23 cellular contexts compared by ENCODE assay signal in genomic region chr15:70754862-70755261, GRCh38.
"Had no signal": no experiment of that assay in that cellular context is flagged by ENCODE, and none has a peak within 500 bp of the region (broad histone marks: within the 10 kb centered on the region; RNA-seq: fewer than 3 reads in every experiment).

No MANE protein-coding gene starts in this region.

- H3K27me3 ChIP-seq: colonic mucosa, esophagus muscularis mucosa, heart right ventricle, ovary, sigmoid colon, thyroid gland, uterus had no signal

- H3K36me3 ChIP-seq: colonic mucosa, esophagus muscularis mucosa, lower lobe of right lung, ovary, sigmoid colon, thyroid gland, uterus had no signal

- H3K36me3 Mint-ChIP-seq: activated naive CD4-positive, alpha-beta T cell treated with anti-CD3 and anti-CD28 coated beads, Interleukin-2, amount 50 U/mL, for 72 hours had no signal

- H3K9me3 ChIP-seq: colonic mucosa, esophagus muscularis mucosa, heart right ventricle, lower lobe of right lung, ovary, sigmoid colon, thyroid gland, uterus had no signal

- ATAC-seq: activated CD8-positive, alpha-beta T cell treated with anti-CD3 and anti-CD28 coated beads, Interleukin-2, amount 10 ng/mL, durations not matched to agents 7 days and 5 days; activated naive CD4-positive, alpha-beta T cell treated with anti-CD3 and anti-CD28 coated beads, Interleukin-2, amount 50 U/mL, for 72 hours; activated T-cell treated with anti-CD3 and anti-CD28 coated beads, Interleukin-2, amount 50 U/mL, for 72 hours; heart right ventricle; left cardiac atrium; lower lobe of right lung had no signal

- H3K4me1 ChIP-seq: colonic mucosa had no signal

- DNase-seq: activated B cell treated with CpG ODN at 0.5 μM for 24 hours; activated CD4-positive, alpha-beta T cell treated with anti-CD3 and anti-CD28 coated beads for 48 hours; activated CD8-positive, alpha-beta memory T cell treated with anti-CD3 and anti-CD28 coated beads, Interleukin-2, amount 50 U/mL, for 4 hours; activated CD8-positive, alpha-beta T cell treated with anti-CD3 and anti-CD28 coated beads, Interleukin-2, amount 10 ng/mL, durations not matched to agents 7 days and 5 days; activated gamma-delta T cell; activated T-cell treated with anti-CD3 and anti-CD28 coated beads, Interleukin-2, amount 50 U/mL, for 72 hours; caudate nucleus; colonic mucosa; effector CD4-positive, alpha-beta T cell; heart right ventricle; left cardiac atrium; lower lobe of right lung; midbrain; ovary; sigmoid colon; stimulated activated CD4-positive, alpha-beta T cell treated with anti-CD3 and anti-CD28 coated beads, Interleukin-1b, Interleukin-23, amount 100 ng/mL, for 48 hours; thyroid gland; uterus had no signal

- H3K27ac ChIP-seq: colonic mucosa, esophagus muscularis mucosa, heart right ventricle, lower lobe of right lung, ovary, sigmoid colon, thyroid gland, uterus had no signal

- H3K4me1 Mint-ChIP-seq: neural crest cell had no signal

- H3K9me3 Mint-ChIP-seq: activated B cell treated with CpG ODN at 0.5 μM for 24 hours; activated naive CD4-positive, alpha-beta T cell treated with anti-CD3 and anti-CD28 coated beads, Interleukin-2, amount 50 U/mL, for 72 hours; activated T-cell treated with anti-CD3 and anti-CD28 coated beads, Interleukin-2, amount 50 U/mL, for 72 hours; neural crest cell; T-helper 2 cell treated with Interferon-gamma antibody and Interleukin-4, amounts not matched to agents 5 μg/mL and 100 μg/mL, for 36 hours had no signal

- FAIRE-seq: frontal cortex had no signal

- H3K4me3 Mint-ChIP-seq: activated B cell treated with CpG ODN at 0.5 μM for 24 hours; activated CD8-positive, alpha-beta T cell treated with anti-CD3 and anti-CD28 coated beads, Interleukin-2, amount 10 ng/mL, durations not matched to agents 7 days and 5 days; activated T-cell treated with anti-CD3 and anti-CD28 coated beads, Interleukin-2, amount 50 U/mL, for 72 hours; neural crest cell; T-helper 2 cell treated with Interferon-gamma antibody and Interleukin-4, amounts not matched to agents 5 μg/mL and 100 μg/mL, for 36 hours had no signal

- H3K4me3 ChIP-seq: colonic mucosa, esophagus muscularis mucosa, heart right ventricle, lower lobe of right lung, ovary, sigmoid colon, thyroid gland, uterus had no signal

- H3K27ac Mint-ChIP-seq: activated B cell treated with CpG ODN at 0.5 μM for 24 hours; activated CD8-positive, alpha-beta T cell treated with anti-CD3 and anti-CD28 coated beads, Interleukin-2, amount 10 ng/mL, durations not matched to agents 7 days and 5 days; activated naive CD4-positive, alpha-beta T cell treated with anti-CD3 and anti-CD28 coated beads, Interleukin-2, amount 50 U/mL, for 72 hours; activated T-cell treated with anti-CD3 and anti-CD28 coated beads, Interleukin-2, amount 50 U/mL, for 72 hours; T-helper 2 cell treated with Interferon-gamma antibody and Interleukin-4, amounts not matched to agents 5 μg/mL and 100 μg/mL, for 36 hours had no signal
